Comparison of ENCODE assay signal across 8 cellular contexts in the genomic region with DNA sequence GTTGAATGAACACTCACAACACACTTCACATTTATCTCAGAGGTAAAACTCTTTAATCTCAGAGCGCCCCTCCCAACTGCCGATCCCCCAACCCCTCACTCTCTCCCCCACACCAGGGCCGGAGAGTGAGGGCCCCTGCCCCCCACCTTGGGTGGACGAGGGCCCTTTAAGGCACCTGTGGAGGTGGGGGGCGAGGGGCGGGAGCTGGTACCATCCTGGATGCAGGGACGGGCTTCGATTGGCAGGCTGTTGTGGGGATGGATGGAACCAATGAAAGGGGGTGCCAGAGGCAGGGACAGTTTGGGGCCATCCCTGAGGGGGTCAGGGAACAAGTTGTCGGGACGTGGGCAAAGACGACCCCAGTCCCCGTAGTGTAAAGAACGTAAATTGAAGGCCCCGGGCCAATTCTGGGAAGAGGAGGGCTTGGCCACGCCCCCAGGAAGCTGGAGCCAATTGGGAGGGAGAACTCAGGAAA. TPM values are rescaled to one million over a fixed set of nuclear protein-coding genes. Genes with fewer than 3 reads are reported as not detected.
A peak's percentile ranks its signal among the peaks of the same experiment; 100 is the strongest.
DNase-seq lines count a peak whose midpoint lies in the region; ATAC-seq and TF ChIP-seq lines count a peak whose summit lies in the region.

No MANE protein-coding gene starts in this region.

- H3K9me3 Mint-ChIP-seq in activated naive CD4-positive, alpha-beta T cell treated with anti-CD3 and anti-CD28 coated beads, Interleukin-2, amount 50 U/mL, for 72 hours, result no peaks in the 10 kb centered on the region

- peak overlapping the region; percentile 75 to 80 for H3K27ac ChIP-seq in ovary

- TF ChIP-seq EP300 in ovary (IDR thresholded peaks at IDR 0.05), result peak; percentile 74

- no peaks in the 10 kb centered on the region for H3K27me3 ChIP-seq in endocrine pancreas (ENCODE audit: control insufficient read depth, insufficient read depth, low read length)
- no peaks in the 10 kb centered on the region for H3K27me3 ChIP-seq in ovary

- H3K4me1 ChIP-seq in endocrine pancreas (ENCODE audit: control insufficient read depth, insufficient read depth, low read length) (peaks cover 4% of the 10 kb centered on the region), ovary (ENCODE audit: insufficient read depth) (peaks cover 24% of the 10 kb centered on the region)

- intact Hi-C loops in ovary (cut with DNase I) (no loop called here), head of caudate nucleus (cut with DNase I) (no loop called here)

- no peaks in the 10 kb centered on the region for H3K36me3 ChIP-seq in endocrine pancreas (ENCODE audit: control insufficient read depth, insufficient read depth, low read length)
- H3K36me3 ChIP-seq in ovary, result no peaks in the 10 kb centered on the region

- H3K36me3 Mint-ChIP-seq in activated naive CD4-positive, alpha-beta T cell treated with anti-CD3 and anti-CD28 coated beads, Interleukin-2, amount 50 U/mL, for 72 hours, result peaks cover 21 to 25% of the 10 kb centered on the region in 2 donors

- DNase-seq in activated naive CD4-positive, alpha-beta T cell treated with anti-CD3 and anti-CD28 coated beads, Interleukin-2, amount 50 U/mL, for 72 hours (ENCODE audit: low spot score in 2 of 2), result no peak
- no peak for DNase-seq in activated naive CD4-positive, alpha-beta T cell treated with anti-CD3 and anti-CD28 coated beads, Interleukin-2, amount 50 U/mL, for 16 hours
- DNase-seq in Jurkat, Clone E6-1 (ENCODE audit: low read depth, low spot score), result no peak
- DNase-seq in ovary, result peak in 1 of 5 donors; percentile 95
- DNase-seq in EL, result no peak
- DNase-seq in NCI-H2171 (lab: John Stamatoyannopoulos, UW), result no peak
- DNase-seq in head of caudate nucleus, result no peak

- WGBS in ovary, 3 donors, result 1 to 2% (median 1%) methylated on average over 13 to 15 of the region's 15 CpGs

- TF ChIP-seq POLR2A in ovary (IDR thresholded peaks at IDR 0.05), result peak; percentile 44

- no peak overlapping the region for H3K27ac Mint-ChIP-seq in activated naive CD4-positive, alpha-beta T cell treated with anti-CD3 and anti-CD28 coated beads, Interleukin-2, amount 50 U/mL, for 72 hours

- H3K9me3 ChIP-seq in endocrine pancreas (ENCODE audit: control insufficient read depth, low read length) (no peaks in the 10 kb centered on the region), ovary (no peaks in the 10 kb centered on the region)

- H3K4me3 ChIP-seq in Jurkat, Clone E6-1 (ENCODE audit: low read length), result peak overlapping the region; percentile 60
- H3K4me3 ChIP-seq in endocrine pancreas (ENCODE audit: control insufficient read depth, insufficient read depth, low read length), result peak overlapping the region; percentile 7
- peak overlapping the region; percentile 31 for H3K4me3 ChIP-seq in ovary

- no peak overlapping the region for H3K9ac ChIP-seq in endocrine pancreas (ENCODE audit: control insufficient read depth, insufficient read depth, low read length)

- no peak for TF ChIP-seq CTCF in ovary (IDR thresholded peaks at IDR 0.05)

- peak; percentile 0 to 10 for ATAC-seq in activated naive CD4-positive, alpha-beta T cell treated with anti-CD3 and anti-CD28 coated beads, Interleukin-2, amount 50 U/mL, for 72 hours

RNA-seq across cellular contexts. Expression of a gene that starts 1.7 kb away (rescaled TPM):
- 100 to 1,000 TPM in 1 of 2 donors, 10 to 100 TPM in 1; 90.6 to 119 TPM for total RNA-seq in activated naive CD4-positive, alpha-beta T cell treated with anti-CD3 and anti-CD28 coated beads, Interleukin-2, amount 50 U/mL, for 72 hours
- 75.9 TPM for polyA plus RNA-seq in Jurkat, Clone E6-1 (2012; ENCODE audit: insufficient read depth, insufficient read length)
- 100 to 1,000 TPM in 1 of 7 donors, 10 to 100 TPM in 6; 47.2 to 111 (median 74.2) TPM for total RNA-seq in ovary
- polyA plus RNA-seq in ovary, result 10 to 100 TPM in 1 of 2 donors, 1 to 10 TPM in 1; 6.8 to 39.0 TPM

RNA-seq across cellular contexts. Expression of a gene that starts 8.1 kb away (rescaled TPM):
- total RNA-seq in activated naive CD4-positive, alpha-beta T cell treated with anti-CD3 and anti-CD28 coated beads, Interleukin-2, amount 50 U/mL, for 72 hours, result 10 to 100 TPM; 16.9 to 34.4 TPM
- polyA plus RNA-seq in Jurkat, Clone E6-1 (2012; ENCODE audit: insufficient read depth, insufficient read length), result 13.8 TPM
- total RNA-seq in ovary, result 10 to 100 TPM; 10.6 to 45.3 (median 30.0) TPM
- 10 to 100 TPM; 24.3 to 34.8 TPM for polyA plus RNA-seq in ovary

RNA-seq across cellular contexts. Expression of a gene that starts 8.5 kb away (rescaled TPM):
- total RNA-seq in activated naive CD4-positive, alpha-beta T cell treated with anti-CD3 and anti-CD28 coated beads, Interleukin-2, amount 50 U/mL, for 72 hours, result 10 to 100 TPM; 28.8 to 53.0 TPM
- 20.1 TPM for polyA plus RNA-seq in Jurkat, Clone E6-1 (2012; ENCODE audit: insufficient read depth, insufficient read length)
- total RNA-seq in ovary, result 10 to 100 TPM; 23.1 to 77.5 (median 49.8) TPM
- polyA plus RNA-seq in ovary, result 10 to 100 TPM; 41.3 to 66.9 TPM

RNA-seq across cellular contexts. Expression of a gene that starts 18.1 kb away (rescaled TPM):
- 100 to 1,000 TPM; 110 TPM for total RNA-seq in activated naive CD4-positive, alpha-beta T cell treated with anti-CD3 and anti-CD28 coated beads, Interleukin-2, amount 50 U/mL, for 72 hours
- 232 TPM for polyA plus RNA-seq in Jurkat, Clone E6-1 (2012; ENCODE audit: insufficient read depth, insufficient read length)
- 100 to 1,000 TPM; 108 to 256 (median 206) TPM for total RNA-seq in ovary
- 100 to 1,000 TPM in 1 of 2 donors, 10 to 100 TPM in 1; 22.2 to 186 TPM for polyA plus RNA-seq in ovary

RNA-seq across cellular contexts. Expression of a gene that starts 27.6 kb away (rescaled TPM):
- total RNA-seq in activated naive CD4-positive, alpha-beta T cell treated with anti-CD3 and anti-CD28 coated beads, Interleukin-2, amount 50 U/mL, for 72 hours, result 10 to 100 TPM in 1 of 2 donors, 1 to 10 TPM in 1; 6.3 to 11.1 TPM
- polyA plus RNA-seq in Jurkat, Clone E6-1 (2012; ENCODE audit: insufficient read depth, insufficient read length), result 1.1 TPM
- 1 to 10 TPM in 4 of 7 donors, under 1 TPM in 2, not detected in 1; 0.24 to 4.3 (median 1.3) TPM for total RNA-seq in ovary
- polyA plus RNA-seq in ovary, result under 1 TPM; 0.35 to 0.43 TPM

Comparison
In these comparisons a context has a peak if more than half of its experiments do, and no peak if none do; other contexts are left out.
1. H3K4me3 ChIP-seq: peak in every context shown above with its lines; median percentile 60 in Jurkat, Clone E6-1; 31 in ovary; 7 in endocrine pancreas.